20 cellular contexts compared by ENCODE assay signal in the genomic region with DNA sequence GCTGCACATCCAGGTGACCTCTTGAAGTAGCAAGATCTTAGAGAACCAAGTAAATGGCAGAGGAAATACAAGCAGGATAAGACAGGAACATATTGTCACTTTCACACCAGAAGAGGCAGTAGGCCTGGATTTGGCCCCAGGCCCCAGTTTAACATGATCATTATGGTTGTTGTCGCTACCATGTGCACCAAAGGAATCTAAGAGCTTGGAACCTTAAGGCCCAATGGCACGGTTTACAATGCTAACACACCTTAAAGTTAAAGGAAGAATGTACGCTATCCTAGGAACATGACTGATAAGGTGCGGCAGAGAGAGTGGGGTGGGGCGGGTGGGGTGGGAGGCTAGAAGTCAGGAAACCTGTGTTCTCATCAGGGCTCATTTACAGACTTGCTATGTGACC.
A peak's percentile ranks its signal among the peaks of the same experiment; 100 is the strongest.
DNase-seq lines count a peak whose midpoint lies in the region; ATAC-seq and TF ChIP-seq lines count a peak whose summit lies in the region.
"Had no signal": no experiment of that assay in that cellular context is flagged by ENCODE, and none has a peak within 500 bp of the region (broad histone marks: within the 10 kb centered on the region; RNA-seq: fewer than 3 reads in every experiment).

No MANE protein-coding gene starts in this region.

- no peak for TF ChIP-seq CTCF in IMR-90 (conservative IDR thresholded peaks at IDR 0.05; ENCODE audit: low read depth, low read length)
- TF ChIP-seq CTCF in hepatocyte (IDR thresholded peaks at IDR 0.05; ENCODE audit: poor library complexity), result no peak
- TF ChIP-seq CTCF in progenitor cell of endocrine pancreas (IDR thresholded peaks at IDR 0.05; ENCODE audit: unreplicated experiment), result no peak

- H3K36me3 ChIP-seq in BLaER1 (no peaks in the 10 kb centered on the region), IMR-90 (ENCODE audit: control insufficient read depth, insufficient read depth, low read length) (no peaks in the 10 kb centered on the region), hepatocyte (replicated peaks; ENCODE audit: insufficient read depth, low read depth) (no peaks in the 10 kb centered on the region)
- H3K36me3 ChIP-seq: adrenal gland had no signal

- no peak for TF ChIP-seq POLR2A in IMR-90 (IDR thresholded peaks at IDR 0.05; ENCODE audit: low read depth, low read length)

- intact Hi-C loops in IMR-90 (cut with micrococcal nuclease), result loop anchor here (2.0 to 5.0 kb wide), 4 partner anchors 117 to 321 kb away; a partner anchor contains a TSS
- intact Hi-C loops in posterior vena cava (cut with DNase I), result no loop called here

- peak overlapping the region; percentile 44; the same call in 1 of the 2 replicates for H3K23ac ChIP-seq in IMR-90 (ENCODE audit: low read depth, low read length)

- peak overlapping the region; percentile 21 for H2BK120ac ChIP-seq in IMR-90 (ENCODE audit: low read depth, low read length)

- dilution Hi-C loops in IMR-90 (cut with HindIII; ENCODE audit: low sequenced_read_pairs, unreplicated experiment), result no loop called here

- H3K27me3 Mint-ChIP-seq in progenitor cell of endocrine pancreas, result no peaks in the 10 kb centered on the region
- H3K27me3 Mint-ChIP-seq: activated CD4-positive, alpha-beta T cell treated with anti-CD3 and anti-CD28 coated beads, Interleukin-2, amount 10 ng/mL, durations not matched to agents 24 days and 14 days; central memory CD8-positive, alpha-beta T cell had no signal

- H3K79me2 ChIP-seq in hepatocyte, result peaks cover 24% of the 10 kb centered on the region

- CTCF ChIA-PET in IMR-90 (lab: Yijun Ruan, JAX), result interaction anchor here (0.8 to 2.0 kb wide), 3 partner anchors 144 to 230 kb away, joined by 4 to 8 read pairs (median 5); no protein-coding TSS in a partner anchor

- BruUV-seq in IMR-90 (replicated peaks; lab: Mats Ljungman, UMichigan), result no TSS peak

- no peak overlapping the region for H3K4me3 Mint-ChIP-seq in progenitor cell of endocrine pancreas (ENCODE audit: low read depth)
- H3K4me3 Mint-ChIP-seq: activated CD4-positive, alpha-beta T cell treated with anti-CD3 and anti-CD28 coated beads, Interleukin-2, amount 10 ng/mL, durations not matched to agents 24 days and 14 days; central memory CD8-positive, alpha-beta T cell; nephron had no signal

- peaks cover 4% of the 10 kb centered on the region for H3K36me3 Mint-ChIP-seq in progenitor cell of endocrine pancreas (ENCODE audit: insufficient read depth)

- peaks cover 67% of the 10 kb centered on the region for H3K4me1 ChIP-seq in BLaER1
- H3K4me1 ChIP-seq in IMR-90 (ENCODE audit: control insufficient read depth, insufficient read depth, low read length), result peaks cover 9% of the 10 kb centered on the region
- peaks cover 51% of the 10 kb centered on the region for H3K4me1 ChIP-seq in hepatocyte (ENCODE audit: insufficient read depth)

- H3K79me1 ChIP-seq in IMR-90 (ENCODE audit: low read depth in 1 of 2, low read length in 2 of 2), result no peaks in the 10 kb centered on the region

- H4K20me1 ChIP-seq in BLaER1 (no peaks in the 10 kb centered on the region), IMR-90 (ENCODE audit: insufficient read depth, low read length) (peaks cover 4% of the 10 kb centered on the region; the same call in 1 of the 2 replicates), hepatocyte (ENCODE audit: insufficient read depth, poor library complexity, severe bottlenecking) (no peaks in the 10 kb centered on the region)

- peak overlapping the region; percentile 69 for H3K27ac ChIP-seq in BLaER1
- peak overlapping the region; percentile 43; the same call in 1 of the 2 replicates for H3K27ac ChIP-seq in IMR-90 (ENCODE audit: insufficient read depth, low read length)
- peak overlapping the region; percentile 60 for H3K27ac ChIP-seq in hepatocyte
- H3K27ac ChIP-seq: adrenal gland, RWPE1 had no signal

- H3K9me3 ChIP-seq in BLaER1 (no peaks in the 10 kb centered on the region; the same call in 1 of the 2 replicates), IMR-90 (ENCODE audit: control insufficient read depth, insufficient read depth, low read length) (no peaks in the 10 kb centered on the region), hepatocyte (ENCODE audit: low read depth) (no peaks in the 10 kb centered on the region)
- H3K9me3 ChIP-seq: adrenal gland, psoas muscle had no signal

- H3K14ac ChIP-seq in IMR-90 (replicated peaks; ENCODE audit: low read depth, low read length), result 0 out of 2 replicates have a peak overlapping the region, but pooled peaks have one; percentile 15

- peak overlapping the region; percentile 10 for H3K27ac Mint-ChIP-seq in progenitor cell of endocrine pancreas
- H3K27ac Mint-ChIP-seq: activated CD4-positive, alpha-beta T cell treated with anti-CD3 and anti-CD28 coated beads, Interleukin-2, amount 10 ng/mL, durations not matched to agents 24 days and 14 days had no signal

- ATAC-seq in IMR-90 (ENCODE audit: low read depth) (no peak), GM21576 (IDR thresholded peaks at IDR 0.05; ENCODE audit: unreplicated experiment) (no peak)
- ATAC-seq: psoas muscle had no signal

- peak overlapping the region; percentile 69 for H4K91ac ChIP-seq in IMR-90 (ENCODE audit: insufficient read depth, low read depth, low read length)

- H3K4me2 ChIP-seq in BLaER1 (peak overlapping the region; percentile 70), IMR-90 (ENCODE audit: low read depth, low read length) (0 out of 2 replicates have a peak overlapping the region, but pooled peaks have one; percentile 22), hepatocyte (peak overlapping the region; percentile 12)

- no peak overlapping the region; the same call in 1 of the 2 replicates for H3K56ac ChIP-seq in IMR-90 (ENCODE audit: extremely low read depth, insufficient read depth, low read length)

- peak overlapping the region; percentile 48 for H2BK20ac ChIP-seq in IMR-90 (ENCODE audit: low read depth, low read length)

- no peaks in the 10 kb centered on the region for H3K9me2 ChIP-seq in hepatocyte (replicated peaks; ENCODE audit: insufficient read depth)

- no peak overlapping the region for H3K9ac ChIP-seq in BLaER1
- H3K9ac ChIP-seq in IMR-90 (ENCODE audit: low read depth, low read length), result 0 out of 2 replicates have a peak overlapping the region, but pooled peaks have one; percentile 10

- peak overlapping the region; percentile 53 for H2AK5ac ChIP-seq in IMR-90 (ENCODE audit: low read depth, low read length)

- no peak overlapping the region for H2BK5ac ChIP-seq in IMR-90 (ENCODE audit: low read depth, low read length, poor library complexity, severe bottlenecking)

- no peak for TF ChIP-seq RAD21 in IMR-90 (IDR thresholded peaks at IDR 0.05; ENCODE audit: low read length)

- DNase-seq in IMR-90 (no peak), hepatocyte (ENCODE audit: low spot score) (no peak), progenitor cell of endocrine pancreas (ENCODE audit: low spot score, unreplicated experiment) (no peak), DMS153 (lab: John Stamatoyannopoulos, UW) (no peak), posterior vena cava (ENCODE audit: low spot score) (no peak)
- DNase-seq: activated CD4-positive, alpha-beta T cell treated with anti-CD3 and anti-CD28 coated beads, Interleukin-2, amount 10 ng/mL, durations not matched to agents 24 days and 14 days; activated CD8-positive, alpha-beta memory T cell treated with anti-CD3 and anti-CD28 coated beads, Interleukin-2, amount 50 U/mL, for 48 hours; activated gamma-delta T cell treated with Interleukin-2 at 50 U/mL for 16 hours; adrenal gland; effector CD4-positive, alpha-beta T cell; NCI-H1048; NCI-H2029; psoas muscle; stimulated activated CD4-positive, alpha-beta T cell treated with anti-CD3 and anti-CD28 coated beads, Interleukin-12 subunit alpha, Interleukin-12 subunit beta, amount 100 ng/mL, for 4 hours; substantia nigra had no signal

- no peak overlapping the region for H2AK9ac ChIP-seq in IMR-90 (replicated peaks; ENCODE audit: low read depth, low read length, poor library complexity)

- in situ Hi-C loops in IMR-90 (cut with MboI; ENCODE audit: low sequenced_read_pairs), result loop anchor here (5.0 kb wide), 1 partner anchor 321 kb away; no protein-coding TSS in a partner anchor

- H3K18ac ChIP-seq in IMR-90 (ENCODE audit: low read depth, low read length), result peak overlapping the region; percentile 51

- peaks cover 8% of the 10 kb centered on the region for H3K9me1 ChIP-seq in IMR-90 (ENCODE audit: insufficient read depth, low read length)

- H3K4me3 ChIP-seq in BLaER1 (no peak overlapping the region), IMR-90 (ENCODE audit: insufficient read depth, low read depth, low read length) (no peak overlapping the region), hepatocyte (no peak overlapping the region)
- H3K4me3 ChIP-seq: adrenal gland, psoas muscle had no signal

- H3K27me3 ChIP-seq in BLaER1, result no peaks in the 10 kb centered on the region
- H3K27me3 ChIP-seq in IMR-90 (ENCODE audit: control insufficient read depth, insufficient read depth, low read length), result peaks cover 2% of the 10 kb centered on the region
- H3K27me3 ChIP-seq in hepatocyte, result no peaks in the 10 kb centered on the region
- H3K27me3 ChIP-seq: adrenal gland had no signal

- peak overlapping the region; percentile 8; the same call in 2 of the 3 replicates for H2BK15ac ChIP-seq in IMR-90 (ENCODE audit: low read depth, low read length)

- peaks cover 45% of the 10 kb centered on the region for H3K4me1 Mint-ChIP-seq in progenitor cell of endocrine pancreas (ENCODE audit: low read depth)
- H3K4me1 Mint-ChIP-seq: activated CD4-positive, alpha-beta T cell treated with anti-CD3 and anti-CD28 coated beads, Interleukin-2, amount 10 ng/mL, durations not matched to agents 24 days and 14 days; central memory CD8-positive, alpha-beta T cell had no signal

- peak overlapping the region; percentile 23 to 56; a peak in 2 of 4 replicates for H4K8ac ChIP-seq in IMR-90 (ENCODE audit: low read depth in 2 of 2, low read length in 2 of 2)

- peak overlapping the region; percentile 27; the same call in 1 of the 2 replicates for H4K5ac ChIP-seq in IMR-90 (ENCODE audit: low read depth, low read length)

- no CpG with 5 or more reads among the region's 5 CpGs for WGBS in IMR-90 (ENCODE audit: extremely low coverage in 2 of 2, insufficient read length in 1 of 2), 2 experiments
- 55% methylated on average over 5 of the region's 5 CpGs for WGBS in hepatocyte (ENCODE audit: low lambda C conversion rate, missing lambda C conversion rate)

- POLR2A ChIA-PET in IMR-90 (lab: Charles Lee; ENCODE audit: unreplicated experiment), result no interaction called here

- no peaks in the 10 kb centered on the region for H3K9me3 Mint-ChIP-seq in progenitor cell of endocrine pancreas (ENCODE audit: low read depth)
- H3K9me3 Mint-ChIP-seq: activated CD4-positive, alpha-beta T cell treated with anti-CD3 and anti-CD28 coated beads, Interleukin-2, amount 10 ng/mL, durations not matched to agents 24 days and 14 days; central memory CD8-positive, alpha-beta T cell; nephron had no signal

- H3K4ac ChIP-seq in IMR-90 (ENCODE audit: low read depth, low read length), result peak overlapping the region; percentile 71

- H2AFZ ChIP-seq in IMR-90 (replicated peaks; ENCODE audit: low read length, poor library complexity), result no peak overlapping the region
- no peak overlapping the region for H2AFZ ChIP-seq in hepatocyte

Comparison
In these comparisons a context has a peak if more than half of its experiments do, and no peak if none do; other contexts are left out.
1. H3K4me2 ChIP-seq: peak in every context shown above with its lines; median percentile 70 in BLaER1; 22 in IMR-90; 12 in hepatocyte.